In genomic region chr22:26558246-26558895, GRCh38 we compare ENCODE assay signal across 1 cellular context.
TF ChIP-seq lines count a peak whose summit lies in the region.

No MANE protein-coding gene starts in this region.

TF ChIP-seq in SK-N-SH, 30 proteins besides CTCF, POLR2A, EP300 and RAD21:
- no peak for TF ChIP-seq FOSL2 (IDR thresholded peaks at IDR 0.05; ENCODE audit: borderline replicate concordance, low read depth)
- TF ChIP-seq, protein P1, sequence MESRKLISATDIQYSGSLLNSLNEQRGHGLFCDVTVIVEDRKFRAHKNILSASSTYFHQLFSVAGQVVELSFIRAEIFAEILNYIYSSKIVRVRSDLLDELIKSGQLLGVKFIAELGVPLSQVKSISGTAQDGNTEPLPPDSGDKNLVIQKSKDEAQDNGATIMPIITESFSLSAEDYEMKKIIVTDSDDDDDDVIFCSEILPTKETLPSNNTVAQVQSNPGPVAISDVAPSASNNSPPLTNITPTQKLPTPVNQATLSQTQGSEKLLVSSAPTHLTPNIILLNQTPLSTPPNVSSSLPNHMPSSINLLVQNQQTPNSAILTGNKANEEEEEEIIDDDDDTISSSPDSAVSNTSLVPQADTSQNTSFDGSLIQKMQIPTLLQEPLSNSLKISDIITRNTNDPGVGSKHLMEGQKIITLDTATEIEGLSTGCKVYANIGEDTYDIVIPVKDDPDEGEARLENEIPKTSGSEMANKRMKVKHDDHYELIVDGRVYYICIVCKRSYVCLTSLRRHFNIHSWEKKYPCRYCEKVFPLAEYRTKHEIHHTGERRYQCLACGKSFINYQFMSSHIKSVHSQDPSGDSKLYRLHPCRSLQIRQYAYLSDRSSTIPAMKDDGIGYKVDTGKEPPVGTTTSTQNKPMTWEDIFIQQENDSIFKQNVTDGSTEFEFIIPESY (IDR thresholded peaks at IDR 0.05; ENCODE audit: borderline replicate concordance, low read depth) = no peak
- no peak for TF ChIP-seq NFIC (IDR thresholded peaks at IDR 0.05; ENCODE audit: borderline replicate concordance)
- TF ChIP-seq REST (IDR thresholded peaks at IDR 0.05; ENCODE audit: low read depth, low read length) = no peak
- TF ChIP-seq PBX3 (IDR thresholded peaks at IDR 0.05) = no peak
- no peak for TF ChIP-seq NRF1 (IDR thresholded peaks at IDR 0.05; ENCODE audit: low read depth, low read length)
- TF ChIP-seq SMC3 (IDR thresholded peaks at IDR 0.05; ENCODE audit: low read depth, low read length) = no peak
- TF ChIP-seq, protein P2, sequence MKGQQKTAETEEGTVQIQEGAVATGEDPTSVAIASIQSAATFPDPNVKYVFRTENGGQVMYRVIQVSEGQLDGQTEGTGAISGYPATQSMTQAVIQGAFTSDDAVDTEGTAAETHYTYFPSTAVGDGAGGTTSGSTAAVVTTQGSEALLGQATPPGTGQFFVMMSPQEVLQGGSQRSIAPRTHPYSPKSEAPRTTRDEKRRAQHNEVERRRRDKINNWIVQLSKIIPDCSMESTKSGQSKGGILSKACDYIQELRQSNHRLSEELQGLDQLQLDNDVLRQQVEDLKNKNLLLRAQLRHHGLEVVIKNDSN (IDR thresholded peaks at IDR 0.05; ENCODE audit: borderline replicate concordance, low read depth) = no peak
- no peak for TF ChIP-seq TCF12 (IDR thresholded peaks at IDR 0.05)
- TF ChIP-seq FOXJ3 (CRISPR knock-in tag; IDR thresholded peaks at IDR 0.05) = no peak
- TF ChIP-seq MEF2A (IDR thresholded peaks at IDR 0.05; ENCODE audit: borderline replicate concordance, low read depth) = no peak
- no peak for TF ChIP-seq GATA2 (CRISPR knock-in tag; IDR thresholded peaks at IDR 0.05)
- no peak for TF ChIP-seq RXRA (IDR thresholded peaks at IDR 0.05; ENCODE audit: borderline replicate concordance, low read depth)
- TF ChIP-seq RFX5 (IDR thresholded peaks at IDR 0.05; ENCODE audit: low read length) = no peak
- TF ChIP-seq EZH2phosphoT487 (IDR thresholded peaks at IDR 0.05; ENCODE audit: borderline replicate concordance, low read depth) = no peak
- TF ChIP-seq MAX (IDR thresholded peaks at IDR 0.05; ENCODE audit: low read depth) = no peak
- TF ChIP-seq ELF1 (IDR thresholded peaks at IDR 0.05) = no peak
